ENCODE assay signal across 8 cellular contexts in genomic region chrX:154734101-154734781, GRCh38. TPM values are rescaled to one million over a fixed set of nuclear protein-coding genes. Genes with fewer than 3 reads are reported as not detected.
A peak's percentile ranks its signal among the peaks of the same experiment; 100 is the strongest.
DNase-seq lines count a peak whose midpoint lies in the region; ATAC-seq and TF ChIP-seq lines count a peak whose summit lies in the region.

No MANE protein-coding gene starts in this region.

- H3K4me1 ChIP-seq in parathyroid adenoma, result peaks cover 27% of the 10 kb centered on the region
- no peaks in the 10 kb centered on the region for H3K4me1 ChIP-seq in neural progenitor cell

- H3K9me3 Mint-ChIP-seq in neural progenitor cell, result peaks cover 2% of the 10 kb centered on the region

- no peaks in the 10 kb centered on the region for H4K20me1 ChIP-seq in neural progenitor cell (ENCODE audit: low read depth)

- H3K9ac ChIP-seq in parathyroid adenoma, result no peak overlapping the region
- H3K9ac ChIP-seq in neural progenitor cell, result no peak overlapping the region

- peak; percentile 43 for DNase-seq in SKM-1 (lab: John Stamatoyannopoulos, UW; ENCODE audit: unreplicated experiment)
- peak; percentile 68 for DNase-seq in epithelial cell of esophagus (ENCODE audit: low read depth)
- no peak for DNase-seq in NCI-H1694 treated with DMSO at 0.1 percent for 48 hours (lab: John Stamatoyannopoulos, UW)
- no peak for DNase-seq in cerebellar cortex (ENCODE audit: low spot score)
- DNase-seq in neural progenitor cell (ENCODE audit: low spot score), result no peak

- H2AFZ ChIP-seq in parathyroid adenoma, result peak overlapping the region; percentile 38
- H2AFZ ChIP-seq in neural progenitor cell (replicated peaks), result no peak overlapping the region

- peak overlapping the region; percentile 8 for H3K27ac ChIP-seq in parathyroid adenoma
- H3K27ac ChIP-seq in neural progenitor cell, result no peak overlapping the region

- peak; percentile 53 for ATAC-seq in GM21723 (IDR thresholded peaks at IDR 0.05; ENCODE audit: unreplicated experiment)
- ATAC-seq in GM18498 (IDR thresholded peaks at IDR 0.05; ENCODE audit: unreplicated experiment), result no peak

- H3F3A ChIP-seq in neural progenitor cell (ENCODE audit: low read depth), result no peaks in the 10 kb centered on the region

- H3K4me3 Mint-ChIP-seq in neural progenitor cell, result no peak overlapping the region

- no peaks in the 10 kb centered on the region for H3K4me1 Mint-ChIP-seq in neural progenitor cell

- TF ChIP-seq CTCF in epithelial cell of esophagus (IDR thresholded peaks at IDR 0.05; ENCODE audit: insufficient read depth, low read depth, low read length, missing control alignments), result no peak
- no peak for TF ChIP-seq CTCF in parathyroid adenoma (IDR thresholded peaks at IDR 0.05)
- TF ChIP-seq CTCF in neural progenitor cell (IDR thresholded peaks at IDR 0.05), result no peak

- no peaks in the 10 kb centered on the region for H3K79me2 ChIP-seq in parathyroid adenoma
- H3K79me2 ChIP-seq in neural progenitor cell (ENCODE audit: low read depth), result no peaks in the 10 kb centered on the region

- no peaks in the 10 kb centered on the region for H3K36me3 Mint-ChIP-seq in neural progenitor cell

- H3K9me3 ChIP-seq in parathyroid adenoma (ENCODE audit: control insufficient read depth, low read length) (no peaks in the 10 kb centered on the region), neural progenitor cell (ENCODE audit: low read depth) (peaks cover 2% of the 10 kb centered on the region)

- H3K27me3 ChIP-seq in parathyroid adenoma (ENCODE audit: control insufficient read depth, insufficient read depth, low read length), result no peaks in the 10 kb centered on the region
- H3K27me3 ChIP-seq in neural progenitor cell, result no peaks in the 10 kb centered on the region

- no peak overlapping the region for H3K27ac Mint-ChIP-seq in neural progenitor cell

- H3K4me3 ChIP-seq in epithelial cell of esophagus (ENCODE audit: low read length), result no peak overlapping the region
- H3K4me3 ChIP-seq in parathyroid adenoma (ENCODE audit: low read depth, low read length), result no peak overlapping the region
- H3K4me3 ChIP-seq in neural progenitor cell, result no peak overlapping the region

- H3K36me3 ChIP-seq in parathyroid adenoma (ENCODE audit: control insufficient read depth, insufficient read depth, low read length) (no peaks in the 10 kb centered on the region), neural progenitor cell (no peaks in the 10 kb centered on the region)

- no peaks in the 10 kb centered on the region for H3K27me3 Mint-ChIP-seq in neural progenitor cell (ENCODE audit: insufficient read depth, low read depth)

- no peak overlapping the region for H3K4me2 ChIP-seq in parathyroid adenoma (ENCODE audit: low read length)
- H3K4me2 ChIP-seq in neural progenitor cell, result no peak overlapping the region

RNA-seq across cellular contexts. Expression of gene GAB3, which starts 16.6 kb away (rescaled TPM):
- total RNA-seq in neural progenitor cell (ENCODE audit: low replicate concordance), result not detected in 2 replicates

RNA-seq across cellular contexts. Expression of gene DKC1, which starts 28.4 kb away (rescaled TPM):
- total RNA-seq in neural progenitor cell (ENCODE audit: low replicate concordance), result 43.7 and 45.6 TPM in 2 replicates

Comparison
In these comparisons a context has a peak if more than half of its experiments do, and no peak if none do; other contexts are left out.
1. DNase-seq: peak in SKM-1 (single experiment) and epithelial cell of esophagus (single experiment); none in NCI-H1694 treated with DMSO at 0.1 percent for 48 hours (single experiment), cerebellar cortex (single experiment) and neural progenitor cell (single experiment).